In genomic region chr3:129529436-129530210, GRCh38 we compare ENCODE assay signal across 18 cellular contexts. TPM values are rescaled to one million over a fixed set of nuclear protein-coding genes. Genes with fewer than 3 reads are reported as not detected.
DNase-seq lines count a peak whose midpoint lies in the region; ATAC-seq and TF ChIP-seq lines count a peak whose summit lies in the region.
"Had no signal": no experiment of that assay in that cellular context is flagged by ENCODE, and none has a peak within 500 bp of the region (broad histone marks: within the 10 kb centered on the region; RNA-seq: fewer than 3 reads in every experiment).

No MANE protein-coding gene starts in this region.

- H3K27ac ChIP-seq in left ventricle myocardium inferior (replicated peaks) (peak overlapping the region; percentile 8), mesenchymal stem cell (ENCODE audit: low read length, poor library complexity, severe bottlenecking) (peak overlapping the region; percentile 31), upper lobe of left lung (no peak overlapping the region), tibial nerve (no peak overlapping the region)

- H3K18ac ChIP-seq in mesenchymal stem cell (ENCODE audit: low read depth in 1 of 2, low read length in 2 of 2), result peak overlapping the region in 1 of 2 experiments; percentile 14

- peaks cover 10% of the 10 kb centered on the region for H3K4me1 ChIP-seq in left ventricle myocardium inferior
- H3K4me1 ChIP-seq in mesenchymal stem cell (ENCODE audit: control insufficient read depth, insufficient read depth, low read depth, low read length), result peaks cover 48% of the 10 kb centered on the region
- H3K4me1 ChIP-seq in upper lobe of left lung, result peaks cover 7 to 18% (median 8%) of the 10 kb centered on the region in 4 donors
- peaks cover 0 to 13% (median 2%) of the 10 kb centered on the region in 4 donors for H3K4me1 ChIP-seq in tibial nerve

- H3K27me3 Mint-ChIP-seq in stimulated activated memory B cell treated with anti-CD40 and anti-IgM and Interleukin-4, amounts not matched to agents 10 μg/mL and 1 μg/mL and 100 μg/mL, for 72 hours, result peaks cover 24% of the 10 kb centered on the region

- no peaks in the 10 kb centered on the region for H3K9me3 ChIP-seq in left ventricle myocardium inferior (replicated peaks)
- no peaks in the 10 kb centered on the region for H3K9me3 ChIP-seq in mesenchymal stem cell (ENCODE audit: control insufficient read depth, low read length)
- no peaks in the 10 kb centered on the region for H3K9me3 ChIP-seq in upper lobe of left lung
- no peaks in the 10 kb centered on the region for H3K9me3 ChIP-seq in tibial nerve

- H3K79me1 ChIP-seq in mesenchymal stem cell (replicated peaks; ENCODE audit: low read length, poor library complexity, severe bottlenecking), result no peaks in the 10 kb centered on the region

- ATAC-seq in left ventricle myocardium superior (no peak), GM18867 (IDR thresholded peaks at IDR 0.05; ENCODE audit: unreplicated experiment) (no peak), upper lobe of left lung (ENCODE audit: low FRiP score in 2 of 2) (no peak)
- no peak for ATAC-seq in stimulated activated memory B cell treated with anti-CD40 and anti-IgM and Interleukin-4, amounts not matched to agents 10 μg/mL and 1 μg/mL and 100 μg/mL, for 72 hours
- ATAC-seq: HCT116, PC-3 had no signal

- no peak overlapping the region for H2BK5ac ChIP-seq in mesenchymal stem cell (ENCODE audit: low read depth, low read length, poor library complexity, severe bottlenecking)

- peak overlapping the region; percentile 30 for H2BK15ac ChIP-seq in mesenchymal stem cell (ENCODE audit: low read depth, poor library complexity, severe bottlenecking)

- H3K4me2 ChIP-seq in mesenchymal stem cell (ENCODE audit: low read length, poor library complexity, severe bottlenecking), result no peak overlapping the region

- TF ChIP-seq CTCF in left ventricle myocardium inferior (IDR thresholded peaks at IDR 0.05; ENCODE audit: borderline replicate concordance) (no peak), choroid plexus epithelial cell (conservative IDR thresholded peaks at IDR 0.05; ENCODE audit: low read depth, low read length) (no peak), upper lobe of left lung (IDR thresholded peaks at IDR 0.05) (no peak), tibial nerve (IDR thresholded peaks at IDR 0.05) (no peak)

- H2AFZ ChIP-seq in mesenchymal stem cell (ENCODE audit: low read depth, low read length), result no peak overlapping the region

- H3K27ac Mint-ChIP-seq in stimulated activated memory B cell treated with anti-CD40 and anti-IgM and Interleukin-4, amounts not matched to agents 10 μg/mL and 1 μg/mL and 100 μg/mL, for 72 hours, result peak overlapping the region; percentile 28

- H3K4ac ChIP-seq in mesenchymal stem cell (ENCODE audit: low read depth in 1 of 2, low read length in 2 of 2), result peak overlapping the region; percentile 10 to 24

- peak overlapping the region; percentile 35 for H4K8ac ChIP-seq in mesenchymal stem cell (ENCODE audit: low read length)

- peak overlapping the region; percentile 25 for H4K91ac ChIP-seq in mesenchymal stem cell (ENCODE audit: low read length)

- no peak overlapping the region for H3K14ac ChIP-seq in mesenchymal stem cell (ENCODE audit: low read length in 2 of 2)

- no peak for TF ChIP-seq EP300 in upper lobe of left lung (IDR thresholded peaks at IDR 0.05)
- TF ChIP-seq EP300 in tibial nerve (IDR thresholded peaks at IDR 0.05), result no peak

- H3K4me3 Mint-ChIP-seq in stimulated activated memory B cell treated with anti-CD40 and anti-IgM and Interleukin-4, amounts not matched to agents 10 μg/mL and 1 μg/mL and 100 μg/mL, for 72 hours, result no peak overlapping the region

- TF ChIP-seq POLR2A in upper lobe of left lung (IDR thresholded peaks at IDR 0.05), result no peak
- TF ChIP-seq POLR2A in tibial nerve (IDR thresholded peaks at IDR 0.05), result no peak

- H3K27me3 ChIP-seq in left ventricle myocardium inferior (ENCODE audit: low read depth), result no peaks in the 10 kb centered on the region
- H3K27me3 ChIP-seq in mesenchymal stem cell (ENCODE audit: control insufficient read depth in 1 of 2, insufficient read depth in 1 of 2, low read length in 2 of 2), result no peaks in the 10 kb centered on the region
- H3K27me3 ChIP-seq in upper lobe of left lung, result no peaks in the 10 kb centered on the region
- H3K27me3 ChIP-seq in tibial nerve, result no peaks in the 10 kb centered on the region

- no peak overlapping the region for H2BK120ac ChIP-seq in mesenchymal stem cell (ENCODE audit: low read depth, low read length)

- no peaks in the 10 kb centered on the region for H3K36me3 ChIP-seq in left ventricle myocardium inferior
- no peaks in the 10 kb centered on the region for H3K36me3 ChIP-seq in mesenchymal stem cell (ENCODE audit: control insufficient read depth in 1 of 2, insufficient read depth in 2 of 2, low read depth in 1 of 2, low read length in 2 of 2)
- H3K36me3 ChIP-seq in upper lobe of left lung, result no peaks in the 10 kb centered on the region
- no peaks in the 10 kb centered on the region for H3K36me3 ChIP-seq in tibial nerve

- H3K4me1 Mint-ChIP-seq in stimulated activated memory B cell treated with anti-CD40 and anti-IgM and Interleukin-4, amounts not matched to agents 10 μg/mL and 1 μg/mL and 100 μg/mL, for 72 hours, result peaks cover 17% of the 10 kb centered on the region

- H3K4me3 ChIP-seq in left ventricle myocardium inferior (no peak overlapping the region), choroid plexus epithelial cell (ENCODE audit: low read depth, low read length) (no peak overlapping the region), mesenchymal stem cell (ENCODE audit: insufficient read depth in 1 of 2, low read depth in 1 of 2, low read length in 2 of 2) (no peak overlapping the region), upper lobe of left lung (no peak overlapping the region), tibial nerve (no peak overlapping the region)

- 96% methylated on average over 11 of the region's 12 CpGs for WGBS in mesenchymal stem cell
- WGBS in upper lobe of left lung, 2 donors, result 72 to 76% methylated on average over 11 to 12 of the region's 12 CpGs
- 71 to 73% methylated on average over 12 of the region's 12 CpGs for WGBS in tibial nerve, 2 donors

- H2AK5ac ChIP-seq in mesenchymal stem cell (ENCODE audit: low read length, severe bottlenecking), result peak overlapping the region; percentile 53

- H3K36me3 Mint-ChIP-seq in stimulated activated memory B cell treated with anti-CD40 and anti-IgM and Interleukin-4, amounts not matched to agents 10 μg/mL and 1 μg/mL and 100 μg/mL, for 72 hours, result no peaks in the 10 kb centered on the region

- peak overlapping the region; percentile 6 to 7 for H2BK12ac ChIP-seq in mesenchymal stem cell (ENCODE audit: low read length in 2 of 2)

- intact Hi-C loops in left ventricle myocardium inferior (cut with micrococcal nuclease), result no loop called here
- intact Hi-C loops in left ventricle myocardium superior (cut with micrococcal nuclease), result no loop called here

- DNase-seq in left ventricle myocardium inferior (no peak), left ventricle myocardium superior (no peak), choroid plexus epithelial cell (ENCODE audit: low read depth) (peak; percentile 16), mesenchymal stem cell (no peak), upper lobe of left lung (no peak), tibial nerve (ENCODE audit: low spot score in 2 of 2) (no peak)
- DNase-seq: 8988T, C1 segment of cervical spinal cord, KBM-7, NCI-H1048, NCI-H1694, NCI-H345, NCI-H526 treated with DMSO at 0.1 percent for 48 hours, PC-3 had no signal

- H3K23ac ChIP-seq in mesenchymal stem cell (ENCODE audit: low read length in 2 of 2), result no peak overlapping the region

- H3K9me3 Mint-ChIP-seq in stimulated activated memory B cell treated with anti-CD40 and anti-IgM and Interleukin-4, amounts not matched to agents 10 μg/mL and 1 μg/mL and 100 μg/mL, for 72 hours, result no peaks in the 10 kb centered on the region

- H3K9ac ChIP-seq in mesenchymal stem cell (ENCODE audit: low read length), result no peak overlapping the region

RNA-seq across cellular contexts. Expression of gene RHO, which starts 1.2 kb away (rescaled TPM):
- total RNA-seq in left ventricle myocardium inferior (not detected), left ventricle myocardium superior (not detected), upper lobe of left lung (not detected), tibial nerve (not detected)
- not detected for polyA plus RNA-seq in mesenchymal stem cell (2013, experiment 1 of 2)
- polyA plus RNA-seq in mesenchymal stem cell (2013, experiment 2 of 2), result not detected
- total RNA-seq: PC-3 had no signal

RNA-seq across cellular contexts. Expression of gene H1-8, which starts 13.4 kb away (rescaled TPM):
- not detected for total RNA-seq in left ventricle myocardium inferior
- not detected for total RNA-seq in left ventricle myocardium superior
- polyA plus RNA-seq in mesenchymal stem cell (2013, experiment 1 of 2), result not detected
- not detected for polyA plus RNA-seq in mesenchymal stem cell (2013, experiment 2 of 2)
- not detected for total RNA-seq in upper lobe of left lung
- total RNA-seq in tibial nerve, result not detected
- total RNA-seq: M059J, PC-3 had no signal

Comparison
In these comparisons a context has a peak if more than half of its experiments do, and no peak if none do; other contexts are left out.
1. H3K27ac ChIP-seq: peak in left ventricle myocardium inferior (single experiment) and mesenchymal stem cell (single experiment); none in upper lobe of left lung (0 of 4) and tibial nerve (0 of 4).